Comparison of ENCODE assay signal across 22 cellular contexts in the genomic region with DNA sequence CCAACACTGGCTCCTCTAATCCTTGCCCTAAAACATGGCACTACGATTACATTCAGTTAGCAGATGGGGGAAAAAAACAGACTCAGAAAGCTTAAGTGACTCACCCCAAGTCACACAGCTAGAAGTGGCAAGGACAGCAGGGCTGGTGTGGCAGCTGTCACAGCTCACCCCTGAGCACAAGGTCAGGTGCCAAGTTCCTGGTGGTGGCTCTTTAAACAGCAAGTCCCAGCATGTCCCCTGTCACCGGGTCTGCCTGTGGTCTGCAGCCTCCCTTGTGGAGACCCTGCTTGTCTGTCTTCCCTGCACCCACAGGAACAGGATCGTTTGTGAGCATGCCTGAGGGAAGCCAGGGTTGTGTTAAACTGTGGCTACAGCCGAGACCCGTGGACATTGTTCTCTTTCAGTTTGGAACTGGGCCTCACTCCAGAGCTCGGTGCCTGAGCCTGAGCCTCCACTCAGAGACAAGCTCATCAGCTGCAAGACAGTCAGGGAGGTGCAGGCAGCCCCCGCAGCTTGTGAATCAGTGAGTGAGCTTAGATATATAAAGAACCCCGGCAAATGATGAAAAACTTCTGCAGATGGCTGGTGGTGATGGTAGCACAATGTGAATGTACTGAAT.
DNase-seq lines count a peak whose midpoint lies in the region; ATAC-seq, FAIRE-seq and TF ChIP-seq lines count a peak whose summit lies in the region.
"Had no signal": no experiment of that assay in that cellular context is flagged by ENCODE, and none has a peak within 500 bp of the region (broad histone marks: within the 10 kb centered on the region; RNA-seq: fewer than 3 reads in every experiment).

No MANE protein-coding gene starts in this region.

- H3K9me3 Mint-ChIP-seq in activated naive CD4-positive, alpha-beta T cell treated with anti-CD3 and anti-CD28 coated beads for 36 hours: no peaks in the 10 kb centered on the region
- H3K9me3 Mint-ChIP-seq: natural killer cell treated with Interleukin-12 subunit alpha and Interleukin-12 subunit beta and Interleukin-15 and Interleukin-18, amount 100 ng/mL, for 72 hours; stimulated activated memory B cell treated with anti-CD40 and anti-IgM and Interleukin-4, amounts not matched to agents 10 μg/mL and 1 μg/mL and 100 μg/mL, for 72 hours; T-cell had no signal

- no TSS peak for BruUV-seq in HepG2 (replicated peaks; lab: Mats Ljungman, UMichigan)

- in situ Hi-C loops in HepG2 (cut with HindIII; ENCODE audit: extremely low pct_ligation_motif_present, low pct_unique_long_range_greater_than_20kb): no loop called here

- no peak for TF ChIP-seq EP300 in HepG2 (IDR thresholded peaks at IDR 0.05; ENCODE audit: low read depth in 2 of 2, low read length in 2 of 2)
- TF ChIP-seq EP300 in HepG2 (CRISPR knock-in tag; IDR thresholded peaks at IDR 0.05; ENCODE audit: borderline replicate concordance): no peak

- H3K9ac ChIP-seq in HepG2 (ENCODE audit: insufficient read depth, low read depth, low read length): no peak overlapping the region

- TF ChIP-seq RAD21 in HepG2 (CRISPR knock-in tag; IDR thresholded peaks at IDR 0.05): no peak

- no peak overlapping the region for H2AFZ ChIP-seq in HepG2 (ENCODE audit: low read length)

- no peak for FAIRE-seq in HepG2 (lab: Jason Lieb, UNC)
- FAIRE-seq: D721Med had no signal

- no peaks in the 10 kb centered on the region for H3K36me3 Mint-ChIP-seq in activated naive CD4-positive, alpha-beta T cell treated with anti-CD3 and anti-CD28 coated beads for 36 hours (ENCODE audit: low read depth)
- H3K36me3 Mint-ChIP-seq: natural killer cell treated with Interleukin-12 subunit alpha and Interleukin-12 subunit beta and Interleukin-15 and Interleukin-18, amount 100 ng/mL, for 72 hours; stimulated activated memory B cell treated with anti-CD40 and anti-IgM and Interleukin-4, amounts not matched to agents 10 μg/mL and 1 μg/mL and 100 μg/mL, for 72 hours; T-cell had no signal

- ATAC-seq in HepG2: no peak
- ATAC-seq in GM18907 (IDR thresholded peaks at IDR 0.05; ENCODE audit: unreplicated experiment): no peak
- ATAC-seq: natural killer cell treated with Interleukin-12 subunit alpha and Interleukin-12 subunit beta and Interleukin-15 and Interleukin-18, amount 100 ng/mL, for 72 hours; stimulated activated memory B cell treated with anti-CD40 and anti-IgM and Interleukin-4, amounts not matched to agents 10 μg/mL and 1 μg/mL and 100 μg/mL, for 72 hours; T-cell had no signal

- no peaks in the 10 kb centered on the region for H3K27me3 Mint-ChIP-seq in activated naive CD4-positive, alpha-beta T cell treated with anti-CD3 and anti-CD28 coated beads for 36 hours (ENCODE audit: low read depth)

- H3K4me3 ChIP-seq in HEK293 (ENCODE audit: low read depth, low read length) (no peak overlapping the region), HepG2 (replicated peaks in 1 of 3; ENCODE audit: insufficient read depth in 1 of 3, low read depth in 2 of 3, low read length in 3 of 3) (no peak overlapping the region)
- H3K4me3 ChIP-seq: heart right ventricle, transverse colon had no signal

- peaks cover 0 to 2% of the 10 kb centered on the region in 2 experiments; a peak in 2 of 5 replicates for H3K27me3 ChIP-seq in HepG2 (ENCODE audit: control insufficient read depth in 1 of 2, insufficient read depth in 2 of 2, low read length in 2 of 2)
- H3K27me3 ChIP-seq: transverse colon had no signal

- H3K9me3 ChIP-seq in HEK293 (ENCODE audit: control insufficient read depth, insufficient read depth, low read depth, low read length) (no peaks in the 10 kb centered on the region), HepG2 (ENCODE audit: low read length) (no peaks in the 10 kb centered on the region)
- H3K9me3 ChIP-seq: heart right ventricle, transverse colon had no signal

- H3K79me2 ChIP-seq in HepG2 (ENCODE audit: insufficient read depth, low read length): no peaks in the 10 kb centered on the region

- H3K36me3 ChIP-seq in HEK293 (ENCODE audit: control insufficient read depth in 2 of 2, insufficient read depth in 1 of 2, low read length in 2 of 2): no peaks in the 10 kb centered on the region
- H3K36me3 ChIP-seq in HepG2 (replicated peaks in 1 of 2; ENCODE audit: control insufficient read depth in 1 of 2, insufficient read depth in 2 of 2, low read length in 2 of 2): no peaks in the 10 kb centered on the region
- H3K36me3 ChIP-seq: heart right ventricle, transverse colon had no signal

- intact Hi-C loops in activated naive CD4-positive, alpha-beta T cell treated with anti-CD3 and anti-CD28 coated beads for 36 hours (cut with micrococcal nuclease): no loop called here
- intact Hi-C loops in HepG2 (cut with micrococcal nuclease; ENCODE audit: unreplicated experiment): no loop called here

- no peak for TF ChIP-seq CTCF in HEK293 (tag by site-specific recombination; IDR thresholded peaks at IDR 0.05)
- no peak for TF ChIP-seq CTCF in HepG2 (CRISPR knock-in tag; IDR thresholded peaks at IDR 0.05)

- DNase-seq in activated naive CD4-positive, alpha-beta T cell treated with anti-CD3 and anti-CD28 coated beads for 36 hours: peak; percentile 27
- DNase-seq in activated naive CD4-positive, alpha-beta T cell treated with anti-CD3 and anti-CD28 coated beads, Interleukin-2, amount 50 U/mL, for 16 hours: no peak
- peak; percentile 41 for DNase-seq in NCI-H2171 (lab: John Stamatoyannopoulos, UW)
- no peak for DNase-seq in HepG2 (ENCODE audit: low spot score)
- no peak for DNase-seq in NCI-H1092 treated with DMSO at 0.1 percent for 48 hours (lab: John Stamatoyannopoulos, UW)
- DNase-seq in cerebellum (ENCODE audit: low spot score): no peak
- DNase-seq: activated CD8-positive, alpha-beta memory T cell treated with anti-CD3 and anti-CD28 coated beads for 24 hours; HCEC 1CT; heart right ventricle; Kasumi-1; mesenchymal stem cell; NCI-H187 treated with DMSO at 0.1 percent for 48 hours; RPMI8226; T-cell; transverse colon had no signal

- no peak overlapping the region; the same call in 1 of the 2 replicates for H3K4me2 ChIP-seq in HepG2 (ENCODE audit: low read depth, low read length)

- H4K20me1 ChIP-seq in HepG2 (ENCODE audit: insufficient read depth, low read length): no peaks in the 10 kb centered on the region

- H3K4me1 ChIP-seq in HEK293 (ENCODE audit: control insufficient read depth, insufficient read depth, low read length) (no peaks in the 10 kb centered on the region), HepG2 (ENCODE audit: insufficient read depth, low read length) (no peaks in the 10 kb centered on the region)
- H3K4me1 ChIP-seq: heart right ventricle, transverse colon had no signal

- POLR2A ChIA-PET in HEK293 (lab: Yijun Ruan, JAX): no interaction called here
- POLR2A ChIA-PET in HepG2 (lab: Yijun Ruan, JAX): no interaction called here

- CTCF ChIA-PET in activated naive CD4-positive, alpha-beta T cell treated with anti-CD3 and anti-CD28 coated beads for 36 hours (lab: Charles Lee): interaction anchor here (1.0 kb wide), 1 partner anchor 20 kb away, joined by 3 read pairs; no protein-coding TSS in a partner anchor
- CTCF ChIA-PET in HEK293 (lab: Yijun Ruan, JAX): no interaction called here
- CTCF ChIA-PET in HepG2 (lab: Yijun Ruan, JAX; ENCODE audit: low intra/inter-chr PET ratio, low total read pairs): no interaction called here

- H3K4me1 Mint-ChIP-seq in activated naive CD4-positive, alpha-beta T cell treated with anti-CD3 and anti-CD28 coated beads for 36 hours (ENCODE audit: low read depth): no peaks in the 10 kb centered on the region
- H3K4me1 Mint-ChIP-seq: B cell; stimulated activated memory B cell treated with anti-CD40 and anti-IgM and Interleukin-4, amounts not matched to agents 10 μg/mL and 1 μg/mL and 100 μg/mL, for 72 hours; T-cell had no signal

- WGBS in HepG2 (ENCODE audit: low lambda C conversion rate): 38% methylated on average over 2 of the region's 8 CpGs

- H3K27ac Mint-ChIP-seq in activated naive CD4-positive, alpha-beta T cell treated with anti-CD3 and anti-CD28 coated beads for 36 hours: no peak overlapping the region
- H3K27ac Mint-ChIP-seq: B cell; natural killer cell treated with Interleukin-12 subunit alpha and Interleukin-12 subunit beta and Interleukin-15 and Interleukin-18, amount 100 ng/mL, for 72 hours; stimulated activated memory B cell treated with anti-CD40 and anti-IgM and Interleukin-4, amounts not matched to agents 10 μg/mL and 1 μg/mL and 100 μg/mL, for 72 hours; T-cell had no signal

- H3K27ac ChIP-seq in HEK293 (ENCODE audit: extremely low read depth, low read depth, low read length) (no peak overlapping the region), HepG2 (ENCODE audit: extremely low read length, insufficient read depth, low read length) (no peak overlapping the region)
- H3K27ac ChIP-seq: heart right ventricle, transverse colon, VCaP had no signal

- no peak overlapping the region for H3K4me3 Mint-ChIP-seq in activated naive CD4-positive, alpha-beta T cell treated with anti-CD3 and anti-CD28 coated beads for 36 hours
- H3K4me3 Mint-ChIP-seq: B cell; natural killer cell treated with Interleukin-12 subunit alpha and Interleukin-12 subunit beta and Interleukin-15 and Interleukin-18, amount 100 ng/mL, for 72 hours; stimulated activated memory B cell treated with anti-CD40 and anti-IgM and Interleukin-4, amounts not matched to agents 10 μg/mL and 1 μg/mL and 100 μg/mL, for 72 hours; T-cell had no signal

- no peak for TF ChIP-seq POLR2A in HepG2 (IDR thresholded peaks at IDR 0.05; ENCODE audit: insufficient read depth in 1 of 2, low read depth in 2 of 2, low read length in 2 of 2)

TF ChIP-seq in HEK293, 187 proteins besides CTCF, POLR2A, EP300 and RAD21 (continues in another document):
- TF ChIP-seq ZFHX2 (tag by site-specific recombination; conservative IDR thresholded peaks at IDR 0.05) (no peak), HOXA7 (CRISPR knock-in tag; IDR thresholded peaks at IDR 0.05; ENCODE audit: borderline replicate concordance) (no peak)

TF ChIP-seq in HepG2, 621 proteins besides CTCF, POLR2A, EP300 and RAD21:
- no peak for TF ChIP-seq ZNF672 (CRISPR knock-in tag; IDR thresholded peaks at IDR 0.05)
- peak; percentile 48; the same call in 1 of the 2 replicates for TF ChIP-seq ZNF768 (CRISPR knock-in tag; IDR thresholded peaks at IDR 0.05)
- no peak for TF ChIP-seq STAG1 (CRISPR knock-in tag; IDR thresholded peaks at IDR 0.05)

Comparison
In these comparisons a context has a peak if more than half of its experiments do, and no peak if none do; other contexts are left out.
1. DNase-seq: peak in activated naive CD4-positive, alpha-beta T cell treated with anti-CD3 and anti-CD28 coated beads for 36 hours (single experiment) and NCI-H2171 (single experiment); none in activated naive CD4-positive, alpha-beta T cell treated with anti-CD3 and anti-CD28 coated beads, Interleukin-2, amount 50 U/mL, for 16 hours (single experiment), HepG2 (single experiment), NCI-H1092 treated with DMSO at 0.1 percent for 48 hours (single experiment) and cerebellum (single experiment).